Comparison of ENCODE assay signal across 34 cellular contexts in the genomic region with DNA sequence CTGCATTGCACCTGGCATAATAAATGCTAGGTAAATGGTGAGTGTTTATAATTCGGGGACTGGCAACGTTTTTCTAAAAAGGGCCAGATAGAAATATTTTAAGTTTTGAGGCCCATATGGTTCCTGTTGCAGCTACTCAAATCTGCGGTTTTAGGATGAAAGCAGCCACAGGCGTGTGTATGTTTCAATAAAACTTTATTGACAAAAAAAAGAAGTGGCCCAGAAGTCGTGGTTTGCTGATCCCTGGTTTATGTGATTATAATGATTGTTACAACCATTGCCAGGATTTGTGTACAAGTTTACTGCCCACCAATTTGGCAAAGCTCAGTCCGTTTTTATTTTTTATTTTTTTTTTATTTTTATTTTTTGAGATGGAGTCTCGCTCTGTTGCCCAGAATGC.
"Had no signal": no experiment of that assay in that cellular context is flagged by ENCODE, and none has a peak within 500 bp of the region (broad histone marks: within the 10 kb centered on the region; RNA-seq: fewer than 3 reads in every experiment).

No MANE protein-coding gene starts in this region.

- H3K9me3 ChIP-seq: MG63 had no signal

- H3K4me3 ChIP-seq: MG63 had no signal

- DNase-seq: Karpas-422, Kasumi-1, MG63, MM.1S, MV-4-11, NCI-H1048, NCI-H1092, NCI-H1092 treated with DMSO at 0.1 percent for 48 hours, NCI-H1105, NCI-H1105 treated with DMSO at 0.1 percent for 48 hours, NCI-H1417, NCI-H1417 treated with DMSO at 0.1 percent for 48 hours, NCI-H1436, NCI-H1436 treated with DMSO at 0.1 percent for 48 hours, NCI-H146, NCI-H1694, NCI-H1694 treated with DMSO at 0.1 percent for 48 hours, NCI-H187, NCI-H187 treated with DMSO at 0.1 percent for 48 hours, NCI-H1930, NCI-H2029, NCI-H2029 treated with DMSO at 0.1 percent for 48 hours, NCI-H2081, NCI-H2081 treated with DMSO at 0.1 percent for 48 hours, NCI-H2107, NCI-H2171, NCI-H2171 treated with DMSO at 0.1 percent for 48 hours, NCI-H2227 treated with DMSO at 0.1 percent for 48 hours, NCI-H226, NCI-H345, NCI-H446, NCI-H446 treated with DMSO at 0.1 percent for 48 hours, NCI-H510A, NCI-H510A treated with DMSO at 0.1 percent for 48 hours had no signal

- H3K36me3 ChIP-seq: MG63 had no signal
